In the genomic region with DNA sequence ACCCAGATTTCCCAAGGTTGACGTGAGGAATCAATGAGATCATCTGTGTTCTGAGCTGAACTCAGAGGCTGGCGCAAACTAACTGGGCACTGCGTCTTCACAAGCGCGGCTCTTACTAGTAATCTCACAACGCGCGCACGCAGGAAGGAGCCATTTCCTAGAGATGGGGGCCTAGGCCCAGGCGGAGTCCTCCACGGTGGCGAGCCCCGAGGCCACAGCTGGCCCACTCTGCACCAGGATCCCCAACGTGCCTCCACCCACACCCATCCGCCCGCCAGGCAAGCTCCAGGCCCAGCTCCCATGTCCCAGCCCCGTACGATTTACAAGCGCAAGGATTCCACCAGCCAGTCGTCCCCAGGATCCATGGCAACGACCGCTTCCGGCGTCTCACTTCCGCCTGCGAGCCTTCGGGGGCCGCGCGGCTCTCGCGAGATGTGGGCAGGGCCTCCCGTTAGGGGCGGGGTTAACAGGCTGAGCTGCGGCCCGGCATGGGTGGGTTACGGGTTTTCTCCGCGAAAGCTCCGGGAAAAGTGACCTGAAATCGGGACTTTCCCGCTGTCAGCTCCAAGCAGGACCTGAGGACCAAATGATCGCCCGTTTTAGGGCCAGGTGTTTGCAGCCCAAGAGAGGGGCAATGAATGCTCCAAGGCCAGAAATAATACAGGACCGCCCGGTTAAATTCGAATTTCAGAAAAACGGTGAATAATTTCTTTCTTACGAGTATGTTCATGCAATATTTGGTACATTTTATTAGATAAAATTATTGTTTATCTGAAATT, we compare ENCODE assay signal across 8 cellular contexts. TPM values are rescaled to one million over a fixed set of nuclear protein-coding genes. Genes with fewer than 3 reads are reported as not detected.
DNase-seq lines count a peak whose midpoint lies in the region; ATAC-seq, FAIRE-seq and TF ChIP-seq lines count a peak whose summit lies in the region.

Gene WDR73 (minus strand): TSS at position 374 of the 779 bp plus-strand sequence. CDS start 9 bp downstream, at position 365.

- H2AFZ ChIP-seq in OCI-LY3 (ENCODE audit: low read depth, low read length) (peak within 1 kb of the TSS; percentile 74), endothelial cell of umbilical vein (ENCODE audit: low read depth, low read length) (peak within 1 kb of the TSS; percentile 25)

- H3K9ac ChIP-seq in HUES6 (ENCODE audit: low read length) (peak within 1 kb of the TSS; percentile 94), OCI-LY3 (ENCODE audit: low read length) (peak within 1 kb of the TSS; percentile 86), endothelial cell of umbilical vein (replicated peaks; ENCODE audit: extremely low read depth, insufficient read depth, low read length) (peak within 1 kb of the TSS; percentile 78)

- peak; percentile 98 for FAIRE-seq in endothelial cell of umbilical vein (lab: Jason Lieb, UNC)

- ATAC-seq in GM21390 (IDR thresholded peaks at IDR 0.05; ENCODE audit: unreplicated experiment) = peak; percentile 87

- H3K4me1 Mint-ChIP-seq in Caco-2 (ENCODE audit: low read depth, unreplicated experiment) = peaks cover 21% of the 10 kb centered on the region

- no peaks in the 10 kb centered on the region for H3K9me1 ChIP-seq in endothelial cell of umbilical vein (replicated peaks; ENCODE audit: control insufficient read depth, extremely low read depth, insufficient read depth, low read length)

- no peaks in the 10 kb centered on the region for H3K9me3 ChIP-seq in Caco-2
- no peaks in the 10 kb centered on the region for H3K9me3 ChIP-seq in HUES6 (ENCODE audit: control insufficient read depth, insufficient read depth, low read depth, low read length)
- no peaks in the 10 kb centered on the region for H3K9me3 ChIP-seq in OCI-LY3 (ENCODE audit: insufficient read depth, low read length)
- H3K9me3 ChIP-seq in endothelial cell of umbilical vein (replicated peaks; ENCODE audit: control insufficient read depth, insufficient read depth, low read length) = no peaks in the 10 kb centered on the region

- H3K27me3 Mint-ChIP-seq in Caco-2 (ENCODE audit: insufficient read depth, unreplicated experiment) = no peaks in the 10 kb centered on the region

- H3K9me3 Mint-ChIP-seq in Caco-2 (ENCODE audit: unreplicated experiment) = no peaks in the 10 kb centered on the region

- peak within 1 kb of the TSS; percentile 62 for H3K4me3 ChIP-seq in Caco-2 (ENCODE audit: low read depth, low read length)
- H3K4me3 ChIP-seq in HUES6 (ENCODE audit: low read depth, low read length) = peak within 1 kb of the TSS; percentile 88
- H3K4me3 ChIP-seq in OCI-LY3 (ENCODE audit: low read length) = peak within 1 kb of the TSS; percentile 91
- H3K4me3 ChIP-seq in endothelial cell of umbilical vein (replicated peaks in 1 of 3; ENCODE audit: insufficient read depth in 1 of 3, low read depth in 1 of 3, low read length in 3 of 3) = peak within 1 kb of the TSS; percentile 25 to 93 (median 79)

- H3K4me3 Mint-ChIP-seq in Caco-2 (ENCODE audit: unreplicated experiment) = peak within 1 kb of the TSS; percentile 97

- H3K36me3 ChIP-seq in Caco-2 (ENCODE audit: control insufficient read depth, insufficient read depth, low read length) (peaks cover 2% of the 10 kb centered on the region), HUES6 (ENCODE audit: control insufficient read depth, insufficient read depth, low read length) (peaks cover 32% of the 10 kb centered on the region), OCI-LY3 (replicated peaks; ENCODE audit: low read depth, low read length) (peaks cover 16% of the 10 kb centered on the region), endothelial cell of umbilical vein (ENCODE audit: control insufficient read depth in 2 of 2, extremely low read depth in 1 of 2, insufficient read depth in 2 of 2, low read length in 2 of 2) (peaks cover 6 to 7% of the 10 kb centered on the region in 2 experiments)

- intact Hi-C loops in Caco-2 (cut with micrococcal nuclease; ENCODE audit: unreplicated experiment) (loop anchor here (1.0 to 10.0 kb wide), 5 partner anchors 23 to 274 kb away; partner anchors contain the start of genes ALPK3 and SEC11A), endothelial cell of umbilical vein (cut with micrococcal nuclease) (loop anchor here (1.0 kb wide), 8 partner anchors 21 to 274 kb away; partner anchors contain the start of genes SEC11A and ZNF592)

- POLR2A ChIA-PET in Caco-2 (lab: Charles Lee) = interaction anchor here (0.5 to 1.2 kb wide), 4 partner anchors 16 to 113 kb away, joined by 3 to 10 read pairs (median 4); no protein-coding TSS in a partner anchor
- POLR2A ChIA-PET in endothelial cell of umbilical vein (lab: Charles Lee) = interaction anchor here (0.6 to 2.3 kb wide), 4 partner anchors 18 to 274 kb away, joined by 3 to 4 read pairs (median 3); no protein-coding TSS in a partner anchor

- BruUV-seq in Caco-2 (replicated peaks; lab: Mats Ljungman, UMichigan) (TSS peak; percentile 72), endothelial cell of umbilical vein (replicated peaks; lab: Mats Ljungman, UMichigan) (no TSS peak)

- TF ChIP-seq CTCF in Caco-2 (IDR thresholded peaks at IDR 0.05; ENCODE audit: insufficient read depth in 1 of 2, low read depth in 1 of 2, low read length in 1 of 2, severe bottlenecking in 1 of 2, unreplicated experiment in 1 of 2) (no peak), OCI-LY3 (IDR thresholded peaks at IDR 0.05; ENCODE audit: low read depth, low read length) (no peak), endothelial cell of umbilical vein (IDR thresholded peaks at IDR 0.05; ENCODE audit: extremely low read depth in 1 of 2, insufficient read depth in 1 of 2, low read depth in 1 of 2, low read length in 2 of 2) (no peak)

- peak within 1 kb of the TSS; percentile 100 for H3K4me2 ChIP-seq in OCI-LY3 (ENCODE audit: low read length)
- peak within 1 kb of the TSS; percentile 87 for H3K4me2 ChIP-seq in endothelial cell of umbilical vein (ENCODE audit: insufficient read depth, low read length)

- H4K20me1 ChIP-seq in OCI-LY3 (ENCODE audit: insufficient read depth, low read length) (no peaks in the 10 kb centered on the region), endothelial cell of umbilical vein (replicated peaks; ENCODE audit: control insufficient read depth, extremely low read depth, insufficient read depth, low read length) (no peaks in the 10 kb centered on the region)

- no peaks in the 10 kb centered on the region for H3K27me3 ChIP-seq in Caco-2 (replicated peaks; ENCODE audit: control insufficient read depth, insufficient read depth, low read length)
- peaks cover 14% of the 10 kb centered on the region for H3K27me3 ChIP-seq in HUES6 (ENCODE audit: control insufficient read depth, insufficient read depth, low read length)
- no peaks in the 10 kb centered on the region for H3K27me3 ChIP-seq in OCI-LY3 (ENCODE audit: low read depth, low read length)
- no peaks in the 10 kb centered on the region for H3K27me3 ChIP-seq in endothelial cell of umbilical vein (ENCODE audit: control insufficient read depth in 2 of 2, insufficient read depth in 2 of 2, low read length in 2 of 2)

- H3K27ac ChIP-seq in HUES6 (ENCODE audit: low read depth, low read length) = peak within 1 kb of the TSS; percentile 69
- peak within 1 kb of the TSS; percentile 58 for H3K27ac ChIP-seq in OCI-LY3 (ENCODE audit: low read length)
- peak within 1 kb of the TSS; percentile 84 for H3K27ac ChIP-seq in endothelial cell of umbilical vein (ENCODE audit: insufficient read depth, low read depth, low read length)

- H3K27ac Mint-ChIP-seq in Caco-2 (ENCODE audit: unreplicated experiment) = peak within 1 kb of the TSS; percentile 98

- CTCF ChIA-PET in Caco-2 (lab: Charles Lee) = interaction anchor here (0.9 to 2.0 kb wide), 6 partner anchors 10 to 83 kb away, joined by 3 to 7 read pairs (median 4); no protein-coding TSS in a partner anchor
- CTCF ChIA-PET in endothelial cell of umbilical vein (lab: Charles Lee) = interaction anchor here (0.6 to 3.2 kb wide), 20 partner anchors 10 to 515 kb away, joined by 3 to 35 read pairs (median 5); partner anchors contain the start of gene SEC11A

- H3K79me2 ChIP-seq in OCI-LY3 (ENCODE audit: low read length) (peaks cover 20% of the 10 kb centered on the region), endothelial cell of umbilical vein (ENCODE audit: control insufficient read depth, insufficient read depth, low read length) (peaks cover 15% of the 10 kb centered on the region)

- peak; percentile 85 for TF ChIP-seq POLR2A in endothelial cell of umbilical vein (IDR thresholded peaks at IDR 0.05; ENCODE audit: low read depth, low read length)

- H3K4me1 ChIP-seq in Caco-2 = peaks cover 9% of the 10 kb centered on the region; the same call in 1 of the 2 replicates
- H3K4me1 ChIP-seq in HUES6 (ENCODE audit: control insufficient read depth, insufficient read depth, low read length) = peaks cover 12% of the 10 kb centered on the region
- peaks cover 24% of the 10 kb centered on the region for H3K4me1 ChIP-seq in OCI-LY3 (ENCODE audit: low read length)
- H3K4me1 ChIP-seq in endothelial cell of umbilical vein (ENCODE audit: control insufficient read depth, extremely low read depth, insufficient read depth, low read length) = peaks cover 34% of the 10 kb centered on the region

- peaks cover 26% of the 10 kb centered on the region for H3K36me3 Mint-ChIP-seq in Caco-2 (ENCODE audit: insufficient read depth, unreplicated experiment)

- DNase-seq in Caco-2 = peak; percentile 93 to 95
- peak; percentile 97 for DNase-seq in activated T-cell treated with anti-CD3 and anti-CD28 coated beads for 1 hour (ENCODE audit: low read depth)
- DNase-seq in endothelial cell of umbilical vein (ENCODE audit: low read depth, low spot score) = peak; percentile 97
- DNase-seq in midbrain (lab: John Stamatoyannopoulos, UW) = peak; percentile 98
- peak; percentile 95 to 96 for DNase-seq in stimulated activated CD8-positive, alpha-beta memory T cell treated with anti-CD3 and anti-CD28 coated beads, Interleukin-2, amount 100 ng/mL, for 1 hour (ENCODE audit: low read depth in 2 of 2)

- dilution Hi-C loops in endothelial cell of umbilical vein (cut with MboI; ENCODE audit: extremely low pct_ligation_motif_present, low sequenced_read_pairs) = no loop called here

TF ChIP-seq in endothelial cell of umbilical vein, 7 proteins besides CTCF, POLR2A, EP300 and RAD21:
- TF ChIP-seq POLR2AphosphoS5 (IDR thresholded peaks at IDR 0.05; ENCODE audit: insufficient read depth, low read depth, low read length) = peak; percentile 79
- no peak for TF ChIP-seq JUN (IDR thresholded peaks at IDR 0.05; ENCODE audit: borderline replicate concordance, insufficient read depth, insufficient read length, low read depth)

RNA-seq across cellular contexts. Expression of gene WDR73, which starts in this region (rescaled TPM):
- total RNA-seq in Caco-2 (2022) (32.5 and 32.7 TPM in 2 replicates), endothelial cell of umbilical vein (28.2 and 29.1 TPM in 2 replicates)
- polyA plus RNA-seq in endothelial cell of umbilical vein = 25.6 and 29.0 TPM in 2 replicates
- 19.0 and 19.9 TPM in 2 replicates for polyA plus RNA-seq in endothelial cell of umbilical vein (2011; cell fraction: cytosol; rRNA removed)
- 73.5 and 76.7 TPM in 2 replicates for polyA plus RNA-seq in endothelial cell of umbilical vein (2011; cell fraction: nucleus; rRNA removed)
- 12.9 and 21.8 TPM in 2 replicates for polyA plus RNA-seq in endothelial cell of umbilical vein (2012)
- polyA minus RNA-seq in endothelial cell of umbilical vein = 31.8 and 40.5 TPM in 2 replicates
- polyA minus RNA-seq in endothelial cell of umbilical vein (2011; cell fraction: cytosol; rRNA and poly(A)+ RNA removed) = 19.7 TPM
- polyA minus RNA-seq in endothelial cell of umbilical vein (2011; cell fraction: nucleus; rRNA and poly(A)+ RNA removed) = 24.3 and 36.3 TPM in 2 replicates

Comparison
In these comparisons a context has a peak if more than half of its experiments do, and no peak if none do; other contexts are left out.
1. Peak in every context shown above with its lines: DNase-seq, ATAC-seq, H3K4me3 ChIP-seq and H3K27ac ChIP-seq.